11 cellular contexts compared by ENCODE assay signal in the genomic region with DNA sequence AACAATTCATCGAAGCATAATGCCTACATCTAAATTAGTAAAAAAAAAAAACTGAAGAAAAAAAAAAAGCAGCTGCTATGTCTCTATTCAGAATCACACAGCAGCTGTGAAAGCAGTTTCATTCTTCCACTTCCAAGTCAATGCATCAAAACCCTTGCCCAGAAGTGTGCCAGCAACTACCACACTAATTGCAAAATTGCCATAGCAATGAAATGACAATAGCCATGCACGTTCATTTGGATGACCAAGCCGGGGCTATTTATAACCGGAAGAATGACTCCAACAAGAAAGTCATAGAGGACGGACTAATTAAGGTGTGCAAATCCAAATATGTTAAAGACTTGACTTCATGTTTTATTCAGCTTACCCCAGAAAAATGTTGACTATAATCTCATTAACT. TPM values are rescaled to one million over a fixed set of nuclear protein-coding genes. Genes with fewer than 3 reads are reported as not detected.
DNase-seq lines count a peak whose midpoint lies in the region; ATAC-seq and TF ChIP-seq lines count a peak whose summit lies in the region.
"Had no signal": no experiment of that assay in that cellular context is flagged by ENCODE, and none has a peak within 500 bp of the region (broad histone marks: within the 10 kb centered on the region; RNA-seq: fewer than 3 reads in every experiment).

No MANE protein-coding gene starts in this region.

- H3K27ac Mint-ChIP-seq in activated naive CD8-positive, alpha-beta T cell treated with anti-CD3 and anti-CD28 coated beads, Interleukin-2, amount 50 U/mL, for 24 hours, result no peak overlapping the region
- H3K27ac Mint-ChIP-seq: activated naive CD8-positive, alpha-beta T cell treated with anti-CD3 and anti-CD28 coated beads, Interleukin-2, amount 10 ng/mL, durations not matched to agents 7 days and 5 days had no signal

- ATAC-seq in right cardiac atrium, result peak; percentile 40 to 61
- ATAC-seq in activated naive CD8-positive, alpha-beta T cell treated with anti-CD3 and anti-CD28 coated beads, Interleukin-2, amount 50 U/mL, for 24 hours, result no peak
- ATAC-seq: gastrocnemius medialis had no signal

- no peak for TF ChIP-seq CTCF in A673 (conservative IDR thresholded peaks at IDR 0.05; ENCODE audit: low read depth, low read length)
- no peak for TF ChIP-seq CTCF in GM13976 (IDR thresholded peaks at IDR 0.05; ENCODE audit: borderline replicate concordance, control extremely low read depth, extremely low read depth, insufficient read depth, missing control alignments)

- intact Hi-C loops in A673 (cut with micrococcal nuclease; ENCODE audit: unreplicated experiment) (no loop called here), right cardiac atrium (cut with DNase I) (no loop called here)

- H3K4me1 ChIP-seq in A673 (ENCODE audit: insufficient read depth, low read length, poor library complexity, severe bottlenecking), result peaks cover 6% of the 10 kb centered on the region
- no peaks in the 10 kb centered on the region for H3K4me1 ChIP-seq in right cardiac atrium (ENCODE audit: control insufficient read depth, insufficient read depth, low read length)
- H3K4me1 ChIP-seq: gastrocnemius medialis had no signal

- H3K9me3 ChIP-seq in A673 (ENCODE audit: low read depth, low read length, poor library complexity, severe bottlenecking), result no peaks in the 10 kb centered on the region
- H3K9me3 ChIP-seq in right cardiac atrium (ENCODE audit: control insufficient read depth, low read length), result no peaks in the 10 kb centered on the region
- H3K9me3 ChIP-seq: gastrocnemius medialis had no signal

- no peaks in the 10 kb centered on the region for H3K36me3 Mint-ChIP-seq in activated naive CD8-positive, alpha-beta T cell treated with anti-CD3 and anti-CD28 coated beads, Interleukin-2, amount 50 U/mL, for 24 hours (ENCODE audit: low read depth)
- H3K36me3 Mint-ChIP-seq: activated naive CD8-positive, alpha-beta T cell treated with anti-CD3 and anti-CD28 coated beads, Interleukin-2, amount 10 ng/mL, durations not matched to agents 7 days and 5 days had no signal

- DNase-seq in A673 (ENCODE audit: low spot score) (peak; percentile 61), NCI-H1105 treated with DMSO at 0.1 percent for 48 hours (lab: John Stamatoyannopoulos, UW) (peak; percentile 90), SK-MEL-5 (ENCODE audit: low read depth, low spot score) (peak; percentile 19), right cardiac atrium (peak in 1 of 3 donors; percentile 5), GM13976 (ENCODE audit: low spot score) (no peak), T1000 (lab: John Stamatoyannopoulos, UW) (no peak), dermis blood vessel endothelial cell (no peak)
- no peak for DNase-seq in activated naive CD8-positive, alpha-beta T cell treated with anti-CD3 and anti-CD28 coated beads, Interleukin-2, amount 50 U/mL, for 24 hours
- DNase-seq: activated naive CD8-positive, alpha-beta T cell treated with anti-CD3 and anti-CD28 coated beads, Interleukin-2, amount 10 ng/mL, durations not matched to agents 7 days and 5 days; DND-41; gastrocnemius medialis had no signal

- H3K27me3 ChIP-seq in A673 (replicated peaks; ENCODE audit: insufficient read depth, low read depth, low read length, poor library complexity) (no peaks in the 10 kb centered on the region), right cardiac atrium (ENCODE audit: control insufficient read depth, insufficient read depth) (no peaks in the 10 kb centered on the region)
- H3K27me3 ChIP-seq: gastrocnemius medialis had no signal

- no TSS peak for BruUV-seq in A673 (replicated peaks; lab: Mats Ljungman, UMichigan)

- POLR2A ChIA-PET in A673 (lab: Charles Lee; ENCODE audit: low non-redundant PET), result no interaction called here

- H3K9me3 Mint-ChIP-seq in activated naive CD8-positive, alpha-beta T cell treated with anti-CD3 and anti-CD28 coated beads, Interleukin-2, amount 50 U/mL, for 24 hours, result no peaks in the 10 kb centered on the region
- H3K9me3 Mint-ChIP-seq: activated naive CD8-positive, alpha-beta T cell treated with anti-CD3 and anti-CD28 coated beads, Interleukin-2, amount 10 ng/mL, durations not matched to agents 7 days and 5 days had no signal

- 32% methylated on average over 5 of the region's 5 CpGs for WGBS in right cardiac atrium

- no peak overlapping the region for H3K27ac ChIP-seq in A673 (ENCODE audit: low read depth, low read length, poor library complexity, severe bottlenecking)
- H3K27ac ChIP-seq in right cardiac atrium (ENCODE audit: low read length), result no peak overlapping the region
- H3K27ac ChIP-seq: gastrocnemius medialis had no signal

- no peaks in the 10 kb centered on the region for H3K4me1 Mint-ChIP-seq in activated naive CD8-positive, alpha-beta T cell treated with anti-CD3 and anti-CD28 coated beads, Interleukin-2, amount 50 U/mL, for 24 hours
- H3K4me1 Mint-ChIP-seq: activated naive CD8-positive, alpha-beta T cell treated with anti-CD3 and anti-CD28 coated beads, Interleukin-2, amount 10 ng/mL, durations not matched to agents 7 days and 5 days had no signal

- in situ Hi-C loops in SK-MEL-5 (cut with HindIII; ENCODE audit: low pct_unique_long_range_greater_than_20kb, low sequenced_read_pairs) (no loop called here), GM13976 (cut with MboI; ENCODE audit: low sequenced_read_pairs, unreplicated experiment) (no loop called here)

- CTCF ChIA-PET in A673 (lab: Charles Lee), result no interaction called here

- no peaks in the 10 kb centered on the region for H3K27me3 Mint-ChIP-seq in activated naive CD8-positive, alpha-beta T cell treated with anti-CD3 and anti-CD28 coated beads, Interleukin-2, amount 50 U/mL, for 24 hours
- H3K27me3 Mint-ChIP-seq: activated naive CD8-positive, alpha-beta T cell treated with anti-CD3 and anti-CD28 coated beads, Interleukin-2, amount 10 ng/mL, durations not matched to agents 7 days and 5 days had no signal

- H3K36me3 ChIP-seq in A673 (ENCODE audit: insufficient read depth, low read length, poor library complexity, severe bottlenecking), result no peaks in the 10 kb centered on the region
- H3K36me3 ChIP-seq: gastrocnemius medialis had no signal

- no peak overlapping the region for H3K4me3 Mint-ChIP-seq in activated naive CD8-positive, alpha-beta T cell treated with anti-CD3 and anti-CD28 coated beads, Interleukin-2, amount 50 U/mL, for 24 hours
- H3K4me3 Mint-ChIP-seq: activated naive CD8-positive, alpha-beta T cell treated with anti-CD3 and anti-CD28 coated beads, Interleukin-2, amount 10 ng/mL, durations not matched to agents 7 days and 5 days had no signal

- H3K4me3 ChIP-seq in A673 (ENCODE audit: low read depth, low read length, poor library complexity, severe bottlenecking) (no peak overlapping the region), right cardiac atrium (ENCODE audit: low read length) (peak overlapping the region; percentile 9)
- H3K4me3 ChIP-seq: gastrocnemius medialis had no signal

RNA-seq across cellular contexts. Expression of gene SLC2A13, which starts 42.5 kb away (rescaled TPM):
- 8.7 and 9.1 TPM in 2 replicates for total RNA-seq in A673 (2021)
- 51.8 and 53.6 TPM in 2 replicates for total RNA-seq in SK-MEL-5 (2014; rRNA removed; shearing (Covaris generic))
- 14.8 and 23.8 TPM in 2 replicates for polyA plus RNA-seq in SK-MEL-5 (2015; cell fraction: cytosol; rRNA removed)
- 27.3 and 31.9 TPM in 2 replicates for polyA plus RNA-seq in SK-MEL-5 (2015; cell fraction: nucleus; rRNA removed)
- total RNA-seq in right cardiac atrium, result 10 to 100 TPM in 1 of 4 donors, 1 to 10 TPM in 3; 6.7 to 15.5 (median 7.4) TPM
- polyA plus RNA-seq in right cardiac atrium, result 2.8 TPM
- total RNA-seq in dermis blood vessel endothelial cell, result 4.6 and 6.5 TPM in 2 replicates

Comparison
In these comparisons a context has a peak if more than half of its experiments do, and no peak if none do; other contexts are left out.
1. DNase-seq: peak in A673 (single experiment), NCI-H1105 treated with DMSO at 0.1 percent for 48 hours (single experiment) and SK-MEL-5 (single experiment); none in GM13976 (single experiment), T1000 (single experiment), activated naive CD8-positive, alpha-beta T cell treated with anti-CD3 and anti-CD28 coated beads, Interleukin-2, amount 50 U/mL, for 24 hours (single experiment) and dermis blood vessel endothelial cell (single experiment).